ENCODE assay signal across 9 cellular contexts in the genomic region with DNA sequence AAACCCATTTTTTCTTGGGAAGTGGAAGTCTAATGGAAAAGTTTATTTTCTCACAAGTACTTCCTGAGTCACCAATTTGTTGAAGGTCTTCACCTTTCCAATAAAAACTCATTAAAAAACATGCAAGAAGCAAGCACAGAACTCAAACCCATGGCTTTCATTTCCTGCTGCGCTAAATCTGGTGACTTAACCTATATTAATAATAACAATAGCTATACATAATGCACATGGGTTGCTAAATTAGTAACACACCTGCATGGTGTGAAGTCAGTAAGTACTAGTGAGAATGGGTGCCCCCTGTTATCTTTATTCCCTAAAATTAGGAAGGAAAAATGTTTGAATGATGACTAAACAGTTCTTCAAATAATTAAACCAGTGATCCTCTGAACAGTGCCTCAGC. TPM values are rescaled to one million over a fixed set of nuclear protein-coding genes. Genes with fewer than 3 reads are reported as not detected.
DNase-seq lines count a peak whose midpoint lies in the region; ATAC-seq lines count a peak whose summit lies in the region.
"Had no signal": no experiment of that assay in that cellular context is flagged by ENCODE, and none has a peak within 500 bp of the region (broad histone marks: within the 10 kb centered on the region; RNA-seq: fewer than 3 reads in every experiment).

No MANE protein-coding gene starts in this region.

- peaks cover 75% of the 10 kb centered on the region for H3K36me3 Mint-ChIP-seq in activated T-cell treated with anti-CD3 and anti-CD28 coated beads, Interleukin-2, amount 50 U/mL, for 24 hours (ENCODE audit: low read depth)
- peaks cover 64% of the 10 kb centered on the region for H3K36me3 Mint-ChIP-seq in T-helper 2 cell treated with Interferon-gamma antibody and Interleukin-4, amounts not matched to agents 5 μg/mL and 100 μg/mL, for 36 hours (ENCODE audit: low read depth)
- peaks cover 13 to 28% (median 14%) of the 10 kb centered on the region in 3 donors for H3K36me3 Mint-ChIP-seq in immature natural killer cell

- peak overlapping the region; percentile 95 for H3K27ac Mint-ChIP-seq in activated T-cell treated with anti-CD3 and anti-CD28 coated beads, Interleukin-2, amount 50 U/mL, for 24 hours
- H3K27ac Mint-ChIP-seq in T-helper 2 cell treated with Interferon-gamma antibody and Interleukin-4, amounts not matched to agents 5 μg/mL and 100 μg/mL, for 36 hours = peak overlapping the region; percentile 91
- H3K27ac Mint-ChIP-seq in immature natural killer cell = peak overlapping the region; percentile 98 to 100 (median 99)
- peak overlapping the region in 1 of 2 donors; percentile 96 for H3K27ac Mint-ChIP-seq in stimulated activated naive CD8-positive, alpha-beta T cell treated with anti-CD3 and anti-CD28 coated beads, Interleukin-15, amount 100 ng/mL, for 72 hours

- H3K4me1 Mint-ChIP-seq in activated T-cell treated with anti-CD3 and anti-CD28 coated beads, Interleukin-2, amount 50 U/mL, for 24 hours (ENCODE audit: low read depth) = peaks cover 78% of the 10 kb centered on the region
- peaks cover 74% of the 10 kb centered on the region for H3K4me1 Mint-ChIP-seq in T-helper 2 cell treated with Interferon-gamma antibody and Interleukin-4, amounts not matched to agents 5 μg/mL and 100 μg/mL, for 36 hours (ENCODE audit: low read depth)
- H3K4me1 Mint-ChIP-seq in immature natural killer cell = peaks cover 92 to 100% of the 10 kb centered on the region in 2 donors
- H3K4me1 Mint-ChIP-seq in stimulated activated naive CD8-positive, alpha-beta T cell treated with anti-CD3 and anti-CD28 coated beads, Interleukin-15, amount 100 ng/mL, for 72 hours = peaks cover 70% of the 10 kb centered on the region

- H3K9me3 Mint-ChIP-seq in activated T-cell treated with anti-CD3 and anti-CD28 coated beads, Interleukin-2, amount 50 U/mL, for 24 hours = no peaks in the 10 kb centered on the region
- no peaks in the 10 kb centered on the region for H3K9me3 Mint-ChIP-seq in T-helper 2 cell treated with Interferon-gamma antibody and Interleukin-4, amounts not matched to agents 5 μg/mL and 100 μg/mL, for 36 hours
- H3K9me3 Mint-ChIP-seq in immature natural killer cell = no peaks in the 10 kb centered on the region
- H3K9me3 Mint-ChIP-seq in stimulated activated naive CD8-positive, alpha-beta T cell treated with anti-CD3 and anti-CD28 coated beads, Interleukin-15, amount 100 ng/mL, for 72 hours = no peaks in the 10 kb centered on the region

- peak overlapping the region; percentile 92 for H3K4me3 Mint-ChIP-seq in activated T-cell treated with anti-CD3 and anti-CD28 coated beads, Interleukin-2, amount 50 U/mL, for 24 hours
- peak overlapping the region; percentile 88 for H3K4me3 Mint-ChIP-seq in T-helper 2 cell treated with Interferon-gamma antibody and Interleukin-4, amounts not matched to agents 5 μg/mL and 100 μg/mL, for 36 hours
- H3K4me3 Mint-ChIP-seq in immature natural killer cell = peak overlapping the region; percentile 3 to 94 (median 92)
- peak overlapping the region; percentile 90 for H3K4me3 Mint-ChIP-seq in stimulated activated naive CD8-positive, alpha-beta T cell treated with anti-CD3 and anti-CD28 coated beads, Interleukin-15, amount 100 ng/mL, for 72 hours

- no peak for DNase-seq in activated T-cell treated with anti-CD3 and anti-CD28 coated beads, Interleukin-2, amount 50 U/mL, for 24 hours
- DNase-seq in activated T-cell treated with anti-CD3 and anti-CD28 coated beads, Interleukin-2, amount 50 U/mL, for 48 hours = no peak
- DNase-seq in T-helper 2 cell treated with Interferon-gamma antibody and Interleukin-4, amounts not matched to agents 5 μg/mL and 100 μg/mL, for 36 hours (ENCODE audit: low spot score) = no peak
- DNase-seq in immature natural killer cell (no peak), 8988T (no peak), NCI-H1930 (lab: John Stamatoyannopoulos, UW) (no peak)
- DNase-seq in stimulated activated naive CD8-positive, alpha-beta T cell treated with anti-CD3 and anti-CD28 coated beads, Interleukin-15, amount 100 ng/mL, for 72 hours = no peak
- no peak for DNase-seq in stimulated activated naive CD4-positive, alpha-beta T cell (lab: John Stamatoyannopoulos, UW)
- DNase-seq: brain microvascular endothelial cell had no signal

- ATAC-seq in stimulated activated naive CD8-positive, alpha-beta T cell treated with anti-CD3 and anti-CD28 coated beads, Interleukin-15, amount 100 ng/mL, for 72 hours = no peak

- no peaks in the 10 kb centered on the region for H3K27me3 Mint-ChIP-seq in activated T-cell treated with anti-CD3 and anti-CD28 coated beads, Interleukin-2, amount 50 U/mL, for 24 hours
- H3K27me3 Mint-ChIP-seq in T-helper 2 cell treated with Interferon-gamma antibody and Interleukin-4, amounts not matched to agents 5 μg/mL and 100 μg/mL, for 36 hours (ENCODE audit: low read depth) = no peaks in the 10 kb centered on the region
- H3K27me3 Mint-ChIP-seq in immature natural killer cell (ENCODE audit: low read depth in 3 of 3) = peaks cover 27 to 42% (median 41%) of the 10 kb centered on the region in 3 donors
- no peaks in the 10 kb centered on the region for H3K27me3 Mint-ChIP-seq in stimulated activated naive CD8-positive, alpha-beta T cell treated with anti-CD3 and anti-CD28 coated beads, Interleukin-15, amount 100 ng/mL, for 72 hours

RNA-seq across cellular contexts. Expression of gene PPP2R5C, which starts 52.3 kb away (rescaled TPM):
- 100 to 1,000 TPM; 214 to 250 (median 236) TPM for polyA plus RNA-seq in immature natural killer cell
